15 cellular contexts compared by ENCODE assay signal in genomic region chr2:26556309-26557243, GRCh38.
DNase-seq lines count a peak whose midpoint lies in the region; ATAC-seq and TF ChIP-seq lines count a peak whose summit lies in the region.
"Had no signal": no experiment of that assay in that cellular context is flagged by ENCODE, and none has a peak within 500 bp of the region (broad histone marks: within the 10 kb centered on the region; RNA-seq: fewer than 3 reads in every experiment).

No MANE protein-coding gene starts in this region.

- H3K36me3 Mint-ChIP-seq in glutamatergic neuron (ENCODE audit: unreplicated experiment), result peaks cover 6% of the 10 kb centered on the region
- no peaks in the 10 kb centered on the region for H3K36me3 Mint-ChIP-seq in activated CD4-positive, alpha-beta T cell treated with anti-CD3 and anti-CD28 coated beads for 36 hours (ENCODE audit: low read depth)

- no peaks in the 10 kb centered on the region for H3K4me1 Mint-ChIP-seq in glutamatergic neuron (ENCODE audit: low read depth, unreplicated experiment)
- H3K4me1 Mint-ChIP-seq in activated CD4-positive, alpha-beta T cell treated with anti-CD3 and anti-CD28 coated beads for 36 hours, result peaks cover under 1% of the 10 kb centered on the region

- TF ChIP-seq CTCF in HEK293 (tag by site-specific recombination; IDR thresholded peaks at IDR 0.05), result no peak
- no peak for TF ChIP-seq CTCF in glutamatergic neuron (IDR thresholded peaks at IDR 0.05; ENCODE audit: partially characterized antibody, unreplicated experiment)
- no peak for TF ChIP-seq CTCF in sigmoid colon (IDR thresholded peaks at IDR 0.05)

- 89 to 90% methylated on average over 15 of the region's 15 CpGs for WGBS in sigmoid colon, 2 donors

- POLR2A ChIA-PET in HEK293 (lab: Yijun Ruan, JAX), result no interaction called here
- POLR2A ChIA-PET in activated CD4-positive, alpha-beta T cell treated with anti-CD3 and anti-CD28 coated beads for 36 hours (lab: Charles Lee), result no interaction called here

- ATAC-seq in HG03521 (IDR thresholded peaks at IDR 0.05; ENCODE audit: unreplicated experiment), result no peak
- ATAC-seq in activated CD4-positive, alpha-beta T cell treated with anti-CD3 and anti-CD28 coated beads for 36 hours, result no peak
- ATAC-seq: PC-3 had no signal

- H3K4me3 ChIP-seq in HEK293 (ENCODE audit: low read depth, low read length) (no peak overlapping the region), sigmoid colon (no peak overlapping the region)

- no peak overlapping the region for H3K27ac ChIP-seq in HEK293 (ENCODE audit: extremely low read depth, low read depth, low read length)
- no peak overlapping the region for H3K27ac ChIP-seq in sigmoid colon

- peaks cover 10% of the 10 kb centered on the region for H3K27me3 Mint-ChIP-seq in glutamatergic neuron (ENCODE audit: unreplicated experiment)
- H3K27me3 Mint-ChIP-seq in activated CD4-positive, alpha-beta T cell treated with anti-CD3 and anti-CD28 coated beads for 36 hours, result peaks cover 32% of the 10 kb centered on the region

- no peak for TF ChIP-seq EP300 in sigmoid colon (IDR thresholded peaks at IDR 0.05)

- no peak overlapping the region for H3K27ac Mint-ChIP-seq in glutamatergic neuron (ENCODE audit: unreplicated experiment)
- H3K27ac Mint-ChIP-seq in activated CD4-positive, alpha-beta T cell treated with anti-CD3 and anti-CD28 coated beads for 36 hours, result no peak overlapping the region

- no peaks in the 10 kb centered on the region for H3K9me3 ChIP-seq in HEK293 (ENCODE audit: control insufficient read depth, insufficient read depth, low read depth, low read length)
- no peaks in the 10 kb centered on the region for H3K9me3 ChIP-seq in sigmoid colon
- H3K9me3 ChIP-seq: Caco-2 had no signal

- peaks cover 0 to 36% (median 12%) of the 10 kb centered on the region in 3 donors for H3K27me3 ChIP-seq in sigmoid colon

- H3K9me3 Mint-ChIP-seq in glutamatergic neuron (ENCODE audit: unreplicated experiment), result peaks cover 6% of the 10 kb centered on the region
- no peaks in the 10 kb centered on the region for H3K9me3 Mint-ChIP-seq in activated CD4-positive, alpha-beta T cell treated with anti-CD3 and anti-CD28 coated beads for 36 hours (ENCODE audit: low read depth)

- H3K4me1 ChIP-seq in HEK293 (ENCODE audit: control insufficient read depth, insufficient read depth, low read length) (no peaks in the 10 kb centered on the region), sigmoid colon (no peaks in the 10 kb centered on the region)
- H3K4me1 ChIP-seq: Caco-2 had no signal

- no peak for TF ChIP-seq POLR2A in sigmoid colon (IDR thresholded peaks at IDR 0.05)

- H3K36me3 ChIP-seq in HEK293 (ENCODE audit: control insufficient read depth in 2 of 2, insufficient read depth in 1 of 2, low read length in 2 of 2) (no peaks in the 10 kb centered on the region), sigmoid colon (no peaks in the 10 kb centered on the region)

- CTCF ChIA-PET in HEK293 (lab: Yijun Ruan, JAX), result interaction anchor here (0.5 to 2.5 kb wide), 4 partner anchors 19 to 177 kb away, joined by 3 to 11 read pairs (median 3); no protein-coding TSS in a partner anchor
- CTCF ChIA-PET in activated CD4-positive, alpha-beta T cell treated with anti-CD3 and anti-CD28 coated beads for 36 hours (lab: Charles Lee), result interaction anchor here (0.8 to 1.1 kb wide), 2 partner anchors 16 to 54 kb away, joined by 3 read pairs; no protein-coding TSS in a partner anchor

- peak; percentile 58 for DNase-seq in activated effector memory CD4-positive, alpha-beta T cell treated with anti-CD3 and anti-CD28 coated beads, Interleukin-2, amount 50 U/mL, for 16 hours
- DNase-seq in activated effector memory CD4-positive, alpha-beta T cell treated with Interleukin-2 at 50 U/mL for 16 hours, result no peak
- peak; percentile 3 for DNase-seq in glutamatergic neuron
- peak; percentile 46 for DNase-seq in sigmoid colon
- DNase-seq in stimulated activated CD4-positive, alpha-beta T cell treated with anti-CD3 and anti-CD28 coated beads, Interleukin-1b, Interleukin-23, amount 100 ng/mL, for 48 hours, result no peak
- DNase-seq in activated CD4-positive, alpha-beta T cell treated with anti-CD3 and anti-CD28 coated beads for 36 hours, result no peak
- DNase-seq: IMR-90, MV-4-11, NCI-H1436 treated with DMSO at 0.1 percent for 48 hours, NCI-H2227 treated with DMSO at 0.1 percent for 48 hours, NCI-H526 treated with DMSO at 0.1 percent for 48 hours, PC-3 had no signal

- intact Hi-C loops in sigmoid colon (cut with DNase I), result no loop called here
- intact Hi-C loops in activated CD4-positive, alpha-beta T cell treated with anti-CD3 and anti-CD28 coated beads for 36 hours (cut with DNase I, micrococcal nuclease), result no loop called here

- no peak overlapping the region for H3K4me3 Mint-ChIP-seq in glutamatergic neuron (ENCODE audit: unreplicated experiment)
- no peak overlapping the region for H3K4me3 Mint-ChIP-seq in activated CD4-positive, alpha-beta T cell treated with anti-CD3 and anti-CD28 coated beads for 36 hours

TF ChIP-seq in HEK293, 187 proteins besides CTCF, POLR2A, EP300 and RAD21:
- TF ChIP-seq ZNF670 (tag by site-specific recombination; IDR thresholded peaks at IDR 0.05; ENCODE audit: low read depth) (no peak), ZFHX2 (tag by site-specific recombination; conservative IDR thresholded peaks at IDR 0.05) (0 out of 2 replicates have a peak, but pooled peaks have one; percentile 20), EGR2 (tag by site-specific recombination; IDR thresholded peaks at IDR 0.05; ENCODE audit: low read depth) (peak; percentile 47; the same call in 1 of the 2 replicates), SCRT2 (tag by site-specific recombination; IDR thresholded peaks at IDR 0.05) (no peak), ZIC2 (tag by site-specific recombination; IDR thresholded peaks at IDR 0.05) (peak; percentile 84), HOXC10 (CRISPR knock-in tag; IDR thresholded peaks at IDR 0.05) (no peak)
TF ChIP-seq in HEK293: peak in this region for 3.

Comparison
In these comparisons a context has a peak if more than half of its experiments do, and no peak if none do; other contexts are left out.
1. DNase-seq: peak in activated effector memory CD4-positive, alpha-beta T cell treated with anti-CD3 and anti-CD28 coated beads, Interleukin-2, amount 50 U/mL, for 16 hours (single experiment), glutamatergic neuron (single experiment) and sigmoid colon (single experiment); none in activated effector memory CD4-positive, alpha-beta T cell treated with Interleukin-2 at 50 U/mL for 16 hours (single experiment), stimulated activated CD4-positive, alpha-beta T cell treated with anti-CD3 and anti-CD28 coated beads, Interleukin-1b, Interleukin-23, amount 100 ng/mL, for 48 hours (single experiment) and activated CD4-positive, alpha-beta T cell treated with anti-CD3 and anti-CD28 coated beads for 36 hours (single experiment).